ENCODE assay signal across 8 cellular contexts in the genomic region with DNA sequence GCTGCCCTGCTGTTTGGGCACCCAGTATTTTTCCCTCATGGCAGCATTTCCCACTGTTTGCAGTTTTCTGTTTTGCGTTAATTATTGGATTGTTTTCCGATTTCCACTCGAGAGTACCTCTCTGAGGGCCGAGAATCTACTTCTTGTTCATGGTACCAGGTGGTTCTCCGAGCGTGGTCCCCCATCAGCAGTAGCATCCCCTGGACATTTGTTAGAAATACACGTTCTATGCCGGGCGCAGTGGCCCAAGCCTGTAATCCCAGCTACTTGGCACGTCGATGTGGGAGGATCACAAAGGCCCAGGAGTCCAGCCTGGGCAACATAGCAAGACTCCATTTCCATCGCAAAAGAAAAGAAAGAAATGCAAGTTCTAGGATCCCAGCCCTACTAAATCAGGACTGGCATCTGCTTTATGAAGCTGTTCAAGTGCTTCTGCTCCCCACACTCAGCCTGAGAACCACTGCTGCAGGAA. TPM values are rescaled to one million over a fixed set of nuclear protein-coding genes. Genes with fewer than 3 reads are reported as not detected.
DNase-seq lines count a peak whose midpoint lies in the region; ATAC-seq and TF ChIP-seq lines count a peak whose summit lies in the region.

No MANE protein-coding gene starts in this region.

- peak overlapping the region; percentile 86 for H3K9ac ChIP-seq in HUES48 (ENCODE audit: low read depth, low read length)
- peak overlapping the region; percentile 71 for H3K9ac ChIP-seq in mammary epithelial cell (ENCODE audit: insufficient read depth, low read length)

- no peaks in the 10 kb centered on the region for H3K9me3 Mint-ChIP-seq in mesothelial cell of epicardium

- H3K4me3 Mint-ChIP-seq in mesothelial cell of epicardium, result peak overlapping the region; percentile 91

- no peaks in the 10 kb centered on the region for H4K20me1 ChIP-seq in mammary epithelial cell (ENCODE audit: insufficient read depth, low read length)

- H3K4me3 ChIP-seq in HUES48 (ENCODE audit: low read depth, low read length) (peak overlapping the region; percentile 98), mammary epithelial cell (replicated peaks in 1 of 3; ENCODE audit: insufficient read depth in 1 of 3, low read depth in 2 of 3, low read length in 3 of 3) (peak overlapping the region; percentile 56 to 100 (median 87))

- intact Hi-C loops in mammary epithelial cell (cut with micrococcal nuclease), result no loop called here

- H3K27ac ChIP-seq in 22Rv1 (peak overlapping the region; percentile 86), HUES48 (ENCODE audit: low read depth, low read length) (peak overlapping the region; percentile 69), mammary epithelial cell (ENCODE audit: insufficient read depth, low read depth, low read length) (peak overlapping the region; percentile 41)

- no peak for DNase-seq in mammary epithelial cell
- no peak for DNase-seq in mesothelial cell of epicardium (ENCODE audit: low spot score in 2 of 2, unreplicated experiment in 2 of 2)
- no peak for DNase-seq in effector CD8-positive, alpha-beta T cell (lab: John Stamatoyannopoulos, UW)

- CTCF ChIA-PET in mammary epithelial cell (lab: Charles Lee; ENCODE audit: low non-redundant PET), result no interaction called here

- H3K4me2 ChIP-seq in mammary epithelial cell (ENCODE audit: insufficient read depth, low read depth, low read length), result peak overlapping the region; percentile 86

- peaks cover 17% of the 10 kb centered on the region for H3K36me3 Mint-ChIP-seq in mesothelial cell of epicardium

- 1% methylated on average over 12 of the region's 12 CpGs for WGBS in mammary epithelial cell (ENCODE audit: low coverage, missing lambda C conversion rate)

- in situ Hi-C loops in mammary epithelial cell (cut with MboI; ENCODE audit: low sequenced_read_pairs in 2 of 2), result no loop called here

- peaks cover 6% of the 10 kb centered on the region; the same call in 1 of the 2 replicates for H3K4me1 ChIP-seq in HUES48 (ENCODE audit: control insufficient read depth, insufficient read depth, low read length)
- H3K4me1 ChIP-seq in mammary epithelial cell (ENCODE audit: insufficient read depth, low read length), result peaks cover 8% of the 10 kb centered on the region

- peaks cover 10% of the 10 kb centered on the region for H3K4me1 Mint-ChIP-seq in mesothelial cell of epicardium

- H3K79me2 ChIP-seq in mammary epithelial cell (ENCODE audit: insufficient read depth, low read length), result peaks cover 58% of the 10 kb centered on the region

- dilution Hi-C loops in mammary epithelial cell (cut with HindIII; ENCODE audit: low sequenced_read_pairs), result no loop called here

- H3K9me3 ChIP-seq in HUES48 (ENCODE audit: control insufficient read depth, insufficient read depth, low read length) (no peaks in the 10 kb centered on the region), mammary epithelial cell (replicated peaks; ENCODE audit: insufficient read depth, low read length) (no peaks in the 10 kb centered on the region)

- TF ChIP-seq CTCF in 22Rv1 (IDR thresholded peaks at IDR 0.05) (no peak), mammary epithelial cell (conservative IDR thresholded peaks at IDR 0.05 in 1 of 2, IDR thresholded peaks at IDR 0.05 in 1 of 2; ENCODE audit: extremely low read depth in 1 of 2, insufficient read depth in 1 of 2, low read depth in 1 of 2, low read length in 2 of 2) (no peak), mesothelial cell of epicardium (IDR thresholded peaks at IDR 0.05; ENCODE audit: unreplicated experiment) (no peak)

- H3K36me3 ChIP-seq in HUES48 (ENCODE audit: control insufficient read depth, insufficient read depth, low read length), result peaks cover 42% of the 10 kb centered on the region
- H3K36me3 ChIP-seq in mammary epithelial cell (ENCODE audit: insufficient read depth, low read length), result peaks cover 27% of the 10 kb centered on the region

- peak overlapping the region; percentile 96 for H3K27ac Mint-ChIP-seq in mesothelial cell of epicardium

- H3K27me3 ChIP-seq in HUES48 (ENCODE audit: control insufficient read depth, insufficient read depth, low read length) (no peaks in the 10 kb centered on the region), mammary epithelial cell (ENCODE audit: insufficient read depth, low read length) (no peaks in the 10 kb centered on the region)

- BruUV-seq in mammary epithelial cell (replicated peaks; lab: Mats Ljungman, UMichigan), result no TSS peak

- H3K27me3 Mint-ChIP-seq in mesothelial cell of epicardium (ENCODE audit: low read depth), result no peaks in the 10 kb centered on the region

- ATAC-seq in GM21526 (IDR thresholded peaks at IDR 0.05; ENCODE audit: low FRiP score, unreplicated experiment) (no peak), GM21737 (IDR thresholded peaks at IDR 0.05; ENCODE audit: unreplicated experiment) (no peak), GM18519 (IDR thresholded peaks at IDR 0.05; ENCODE audit: low FRiP score, unreplicated experiment) (no peak)

- H2AFZ ChIP-seq in mammary epithelial cell (ENCODE audit: low read depth, low read length), result peak overlapping the region; percentile 87

RNA-seq across cellular contexts. Expression of a gene that starts 0.7 kb away (rescaled TPM):
- 10 to 100 TPM; 20.7 to 40.8 TPM for total RNA-seq in mammary epithelial cell
- polyA plus RNA-seq in mammary epithelial cell, result 21.9 TPM
- polyA minus RNA-seq in mammary epithelial cell, result 134 TPM
- 41.4 to 44.5 TPM (median 42.2 TPM) in 3 replicates for total RNA-seq in mesothelial cell of epicardium

RNA-seq across cellular contexts. Expression of a gene that starts 14.0 kb away (rescaled TPM):
- total RNA-seq in mammary epithelial cell (10 to 100 TPM; 10.7 to 78.9 TPM), mesothelial cell of epicardium (22.4 to 23.9 TPM (median 23.3 TPM) in 3 replicates)
- polyA plus RNA-seq in mammary epithelial cell, result 148 TPM
- polyA minus RNA-seq in mammary epithelial cell, result 31.7 TPM
